Comparison of ENCODE assay signal across 25 cellular contexts in genomic region chr17:22484826-22485225, GRCh38.
"Had no signal": no experiment of that assay in that cellular context is flagged by ENCODE, and none has a peak within 500 bp of the region (broad histone marks: within the 10 kb centered on the region; RNA-seq: fewer than 3 reads in every experiment).

No MANE protein-coding gene starts in this region.

- H3K27ac ChIP-seq: stomach, suprapubic skin, testis, thoracic aorta, thyroid gland, tibial artery, tibial nerve, transverse colon, upper lobe of left lung, upper lobe of right lung, uterus had no signal

- H3K9me3 ChIP-seq: testis, thoracic aorta, thyroid gland, upper lobe of right lung, uterus had no signal

- DNase-seq: stimulated activated CD4-positive, alpha-beta T cell treated with anti-CD3 and anti-CD28 coated beads, Interleukin-2, amount 100 ng/mL, for 48 hours; stimulated activated CD4-positive, alpha-beta T cell treated with anti-CD3 and anti-CD28 coated beads, Interleukin-4, amount 100 ng/mL, for 1 hour; stimulated activated CD4-positive, alpha-beta T cell treated with anti-CD3 and anti-CD28 coated beads, Interleukin-4, amount 100 ng/mL, for 24 hours; stimulated activated CD4-positive, alpha-beta T cell treated with anti-CD3 and anti-CD28 coated beads, Interleukin-4, amount 100 ng/mL, for 4 hours; stimulated activated CD8-positive, alpha-beta memory T cell treated with anti-CD3 and anti-CD28 coated beads, Interleukin-4, amount 100 ng/mL, for 48 hours; stimulated activated naive B cell treated with anti-CD40 and anti-IgM and Interleukin-4, amounts not matched to agents 10 μg/mL and 1 μg/mL and 100 μg/mL, for 72 hours; stimulated activated naive CD4-positive, alpha-beta T cell; stimulated activated naive CD4-positive, alpha-beta T cell treated with Interleukin-2 at 50 U/mL for 16 hours; stimulated activated naive CD8-positive, alpha-beta T cell treated with anti-CD3 and anti-CD28 coated beads, Interleukin-15, amount 100 ng/mL, for 72 hours; stimulated activated naive CD8-positive, alpha-beta T cell treated with anti-CD3 and anti-CD28 coated beads, Interleukin-15, Interleukin-2, amounts not matched to agents 100 U/mL and 50 U/mL, for 24 hours; stomach; substantia nigra; testis; thyroid gland; tibial artery; transverse colon; trophoblast cell; upper lobe of left lung; upper lobe of right lung; uterus had no signal

- H3K4me1 ChIP-seq: stomach, suprapubic skin, testis, thyroid gland, tibial artery, tibial nerve, transverse colon, upper lobe of left lung, upper lobe of right lung, uterus had no signal

- H3K4me3 ChIP-seq: stomach, suprapubic skin, testis, thoracic aorta, thyroid gland, tibial artery, tibial nerve, transverse colon, upper lobe of left lung, upper lobe of right lung, uterus had no signal

- H3K36me3 ChIP-seq: stomach, suprapubic skin, thoracic aorta, thyroid gland, tibial artery, tibial nerve, transverse colon, upper lobe of left lung, upper lobe of right lung, uterus had no signal

- H3K27me3 ChIP-seq: stomach, suprapubic skin, testis, thyroid gland, tibial artery, tibial nerve, transverse colon, upper lobe of left lung, upper lobe of right lung, uterus had no signal

- ATAC-seq: stimulated activated effector memory CD8-positive, alpha-beta T cell treated with anti-CD3 and anti-CD28 coated beads, Interleukin-12 subunit alpha, Interleukin-12 subunit beta, amount 100 ng/mL, for 72 hours; stimulated activated memory B cell treated with anti-CD40 and anti-IgM and Interleukin-4, amounts not matched to agents 10 μg/mL and 1 μg/mL and 100 μg/mL, for 72 hours; stimulated activated naive B cell treated with anti-CD40 and anti-IgM and Interleukin-4, amounts not matched to agents 10 μg/mL and 1 μg/mL and 100 μg/mL, for 72 hours; stimulated activated naive CD8-positive, alpha-beta T cell treated with anti-CD3 and anti-CD28 coated beads, Interleukin-15, amount 100 ng/mL, for 72 hours; stimulated activated naive CD8-positive, alpha-beta T cell treated with anti-CD3 and anti-CD28 coated beads, Interleukin-15, Interleukin-2, amounts not matched to agents 100 U/mL and 50 U/mL, for 24 hours; upper lobe of right lung had no signal
